Comparison of ENCODE assay signal across 9 cellular contexts in genomic region chr1:41333146-41333784, GRCh38. TPM values are rescaled to one million over a fixed set of nuclear protein-coding genes. Genes with fewer than 3 reads are reported as not detected.
DNase-seq lines count a peak whose midpoint lies in the region; ATAC-seq, FAIRE-seq and TF ChIP-seq lines count a peak whose summit lies in the region.
"Had no signal": no experiment of that assay in that cellular context is flagged by ENCODE, and none has a peak within 500 bp of the region (broad histone marks: within the 10 kb centered on the region; RNA-seq: fewer than 3 reads in every experiment).

No MANE protein-coding gene starts in this region.

- peak; percentile 74 for TF ChIP-seq EP300 in K562 (IDR thresholded peaks at IDR 0.05; ENCODE audit: low read length)

- intact Hi-C loops in K562 (cut with micrococcal nuclease): no loop called here

- H3K9me3 ChIP-seq in SJCRH30 (replicated peaks): peaks cover 17% of the 10 kb centered on the region
- no peaks in the 10 kb centered on the region; the same call in 1 of the 2 replicates for H3K9me3 ChIP-seq in K562 (replicated peaks; ENCODE audit: control insufficient read depth, insufficient read depth, low read depth, low read length)

- H3K36me3 ChIP-seq in SJCRH30: no peaks in the 10 kb centered on the region
- no peaks in the 10 kb centered on the region for H3K36me3 ChIP-seq in K562 (ENCODE audit: control insufficient read depth, insufficient read depth, low read length)

- DNase-seq in HCEC 1CT (peak; percentile 25), SJCRH30 (peak; percentile 90 to 95), K562 (ENCODE audit: extremely low read depth in 1 of 4, low spot score in 3 of 4) (peak; percentile 64 to 71 (median 66))
- peak; percentile 24 for DNase-seq in stimulated activated CD4-positive, alpha-beta T cell treated with anti-CD3 and anti-CD28 coated beads, Interleukin-1b, Interleukin-23, amount 100 ng/mL, for 48 hours
- DNase-seq in NK-92 treated with Interleukin-12 subunit alpha and Interleukin-12 subunit beta, amount 100 ng/mL, for 24 hours (lab: John Stamatoyannopoulos, UW): no peak
- DNase-seq: cortex of kidney had no signal

- no peaks in the 10 kb centered on the region for H3K27me3 ChIP-seq in SJCRH30
- peaks cover 0 to 16% of the 10 kb centered on the region in 2 experiments; a peak in 3 of 5 replicates for H3K27me3 ChIP-seq in K562 (ENCODE audit: control insufficient read depth in 2 of 2, insufficient read depth in 2 of 2, low read length in 2 of 2)

- H3K79me2 ChIP-seq in K562 (ENCODE audit: control insufficient read depth, insufficient read depth, low read length): no peaks in the 10 kb centered on the region

- TF ChIP-seq CTCF in K562 (IDR thresholded peaks at IDR 0.05 in 2 of 3, conservative IDR thresholded peaks at IDR 0.05 in 1 of 3; ENCODE audit: insufficient read depth in 2 of 3, low read depth in 1 of 3, low read length in 3 of 3): no peak

- H3K9ac ChIP-seq in K562 (ENCODE audit: insufficient read depth in 1 of 2, low read depth in 2 of 2, low read length in 2 of 2): no peak overlapping the region

- no peaks in the 10 kb centered on the region for H4K20me1 ChIP-seq in K562 (replicated peaks; ENCODE audit: control insufficient read depth, insufficient read depth, low read length)

- no peak overlapping the region for H2AFZ ChIP-seq in K562 (ENCODE audit: low read depth, low read length)

- no peak for TF ChIP-seq RAD21 in K562 (CRISPR knock-in tag; conservative IDR thresholded peaks at IDR 0.05 in 1 of 2, IDR thresholded peaks at IDR 0.05 in 1 of 2)

- H3K9me1 ChIP-seq in K562 (ENCODE audit: control insufficient read depth, insufficient read depth, low read length): no peaks in the 10 kb centered on the region

- H3K4me2 ChIP-seq in K562 (ENCODE audit: insufficient read depth, low read length): no peak overlapping the region

- H3K4me3 ChIP-seq in SJCRH30 (no peak overlapping the region), K562 (no peak overlapping the region)

- 6% methylated on average over 6 of the region's 6 CpGs for WGBS in K562 (ENCODE audit: insufficient coverage, low coverage, missing lambda C conversion rate)

- H3K4me1 ChIP-seq in SJCRH30 (peaks cover 45% of the 10 kb centered on the region), K562 (replicated peaks in 1 of 2; ENCODE audit: control insufficient read depth in 2 of 2, insufficient read depth in 2 of 2, low read length in 2 of 2) (peaks cover 0 to 6% of the 10 kb centered on the region in 2 experiments; a peak in 4 of 5 replicates)

- in situ Hi-C loops in K562 (cut with MboI): no loop called here

- CTCF ChIA-PET in K562 (lab: Yijun Ruan, JAX; ENCODE audit: low intra/inter-chr PET ratio): no interaction called here

- POLR2A ChIA-PET in K562 (lab: Yijun Ruan, JAX): interaction anchor here (0.7 to 1.2 kb wide), 4 partner anchors 9 to 31 kb away, joined by 3 to 5 read pairs (median 4); partner anchors contain the start of gene FOXO6

- H3K27ac ChIP-seq in SJCRH30 (peak overlapping the region; percentile 56), K562 (ENCODE audit: extremely low read depth, low read depth, low read length) (no peak overlapping the region; the same call in 2 of the 3 replicates)

- no TSS peak for BruUV-seq in K562 (replicated peaks; lab: Mats Ljungman, UMichigan)

- no peak for TF ChIP-seq POLR2A in K562 (conservative IDR thresholded peaks at IDR 0.05)

- ATAC-seq in K562 (peak; percentile 87), HG03521 (IDR thresholded peaks at IDR 0.05; ENCODE audit: unreplicated experiment) (no peak), GM18502 (IDR thresholded peaks at IDR 0.05; ENCODE audit: poor library complexity, unreplicated experiment) (no peak)

- peak; percentile 88 for FAIRE-seq in K562 (lab: Jason Lieb, UNC)
- FAIRE-seq: TTC549 had no signal

TF ChIP-seq in K562, 482 proteins besides CTCF, POLR2A, EP300 and RAD21 (continues in another document):
- peak; percentile 66 for TF ChIP-seq FOS (IDR thresholded peaks at IDR 0.05; ENCODE audit: extremely low read depth, insufficient read length)
- no peak for TF ChIP-seq ZNF699 (CRISPR knock-in tag; IDR thresholded peaks at IDR 0.05; ENCODE audit: insufficient replicate concordance)
- peak; percentile 79 for TF ChIP-seq MAFG (tag; conservative IDR thresholded peaks at IDR 0.05)
- TF ChIP-seq CREM (IDR thresholded peaks at IDR 0.05; ENCODE audit: low read depth): peak; percentile 94
- TF ChIP-seq, protein P1, sequence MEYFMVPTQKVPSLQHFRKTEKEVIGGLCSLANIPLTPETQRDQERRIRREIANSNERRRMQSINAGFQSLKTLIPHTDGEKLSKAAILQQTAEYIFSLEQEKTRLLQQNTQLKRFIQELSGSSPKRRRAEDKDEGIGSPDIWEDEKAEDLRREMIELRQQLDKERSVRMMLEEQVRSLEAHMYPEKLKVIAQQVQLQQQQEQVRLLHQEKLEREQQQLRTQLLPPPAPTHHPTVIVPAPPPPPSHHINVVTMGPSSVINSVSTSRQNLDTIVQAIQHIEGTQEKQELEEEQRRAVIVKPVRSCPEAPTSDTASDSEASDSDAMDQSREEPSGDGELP (CRISPR knock-in tag; IDR thresholded peaks at IDR 0.05; ENCODE audit: borderline replicate concordance): no peak
- no peak for TF ChIP-seq E4F1 (CRISPR knock-in tag; IDR thresholded peaks at IDR 0.05; ENCODE audit: borderline replicate concordance)
- no peak for TF ChIP-seq KLF6 (CRISPR knock-in tag; IDR thresholded peaks at IDR 0.05; ENCODE audit: borderline replicate concordance)
- TF ChIP-seq, protein P2, sequence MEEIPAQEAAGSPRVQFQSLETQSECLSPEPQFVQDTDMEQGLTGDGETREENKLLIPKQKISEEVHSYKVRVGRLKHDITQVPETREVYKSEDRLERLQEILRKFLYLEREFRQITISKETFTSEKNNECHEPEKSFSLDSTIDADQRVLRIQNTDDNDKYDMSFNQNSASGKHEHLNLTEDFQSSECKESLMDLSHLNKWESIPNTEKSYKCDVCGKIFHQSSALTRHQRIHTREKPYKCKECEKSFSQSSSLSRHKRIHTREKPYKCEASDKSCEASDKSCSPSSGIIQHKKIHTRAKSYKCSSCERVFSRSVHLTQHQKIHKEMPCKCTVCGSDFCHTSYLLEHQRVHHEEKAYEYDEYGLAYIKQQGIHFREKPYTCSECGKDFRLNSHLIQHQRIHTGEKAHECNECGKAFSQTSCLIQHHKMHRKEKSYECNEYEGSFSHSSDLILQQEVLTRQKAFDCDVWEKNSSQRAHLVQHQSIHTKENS (CRISPR knock-in tag; IDR thresholded peaks at IDR 0.05): no peak
- TF ChIP-seq ZFP36 (IDR thresholded peaks at IDR 0.05; ENCODE audit: low read depth, low read length, partially characterized antibody): peak; percentile 98

RNA-seq across cellular contexts. Expression of gene FOXO6, which starts 28.0 kb away (rescaled TPM):
- 11.9 and 12.9 TPM in 2 replicates for total RNA-seq in SJCRH30 (2014; rRNA removed; shearing (Covaris generic))
- total RNA-seq in K562 (2011; cell fraction: chromatin; rRNA removed; ENCODE audit: low replicate concordance): not detected in 2 replicates
- 0.17 and 0.53 TPM in 2 replicates for total RNA-seq in K562 (2011; cell fraction: nucleolus; rRNA removed)
- not detected in 2 replicates for total RNA-seq in K562 (2011; cell fraction: nucleoplasm; rRNA removed)
- total RNA-seq in K562 (2014; rRNA removed): 0.08 TPM in 1 of 2 replicates, not detected in the other
- total RNA-seq in K562 (2014; rRNA removed; fragmentation: Illumina TruSeq; extraction: Trizol): not detected in 2 replicates
- total RNA-seq in K562 (2015; rRNA removed; fragmentation: Illumina TruSeq; extraction: Trizol): 0.04 TPM in 1 of 2 replicates, not detected in the other
- 0.31 and 0.38 TPM in 2 replicates for total RNA-seq in K562 (2021)
- polyA plus RNA-seq in K562 (2011; rRNA removed): not detected in 2 replicates
- polyA plus RNA-seq in K562 (2011; cell fraction: cytosol; rRNA removed): not detected in 2 replicates
- polyA plus RNA-seq in K562 (2011; cell fraction: nucleus; rRNA removed): 0.04 and 0.06 TPM in 2 replicates
- 0.18 and 0.51 TPM in 2 replicates for polyA plus RNA-seq in K562 (2012)
- polyA plus RNA-seq in K562 (2014; fragmentation: Illumina TruSeq; extraction: Trizol): 0.10 TPM in 1 of 2 replicates, not detected in the other
- not detected for polyA plus RNA-seq in K562 (2014; fragmentation: Nextera tagmentation; extraction: Ambion mirVana)
- polyA plus RNA-seq in K562 (2014; rRNA removed): 0.13 and 0.43 TPM in 2 replicates
- polyA minus RNA-seq in K562 (2011; rRNA and poly(A)+ RNA removed): 0.14 TPM in 1 of 2 replicates, not detected in the other
- polyA minus RNA-seq in K562 (2011; cell fraction: cytosol; rRNA and poly(A)+ RNA removed): not detected in 2 replicates
- polyA minus RNA-seq in K562 (2011; cell fraction: nucleus; rRNA and poly(A)+ RNA removed): 0.22 and 0.27 TPM in 2 replicates
